ENCODE assay signal across 12 cellular contexts in the genomic region with DNA sequence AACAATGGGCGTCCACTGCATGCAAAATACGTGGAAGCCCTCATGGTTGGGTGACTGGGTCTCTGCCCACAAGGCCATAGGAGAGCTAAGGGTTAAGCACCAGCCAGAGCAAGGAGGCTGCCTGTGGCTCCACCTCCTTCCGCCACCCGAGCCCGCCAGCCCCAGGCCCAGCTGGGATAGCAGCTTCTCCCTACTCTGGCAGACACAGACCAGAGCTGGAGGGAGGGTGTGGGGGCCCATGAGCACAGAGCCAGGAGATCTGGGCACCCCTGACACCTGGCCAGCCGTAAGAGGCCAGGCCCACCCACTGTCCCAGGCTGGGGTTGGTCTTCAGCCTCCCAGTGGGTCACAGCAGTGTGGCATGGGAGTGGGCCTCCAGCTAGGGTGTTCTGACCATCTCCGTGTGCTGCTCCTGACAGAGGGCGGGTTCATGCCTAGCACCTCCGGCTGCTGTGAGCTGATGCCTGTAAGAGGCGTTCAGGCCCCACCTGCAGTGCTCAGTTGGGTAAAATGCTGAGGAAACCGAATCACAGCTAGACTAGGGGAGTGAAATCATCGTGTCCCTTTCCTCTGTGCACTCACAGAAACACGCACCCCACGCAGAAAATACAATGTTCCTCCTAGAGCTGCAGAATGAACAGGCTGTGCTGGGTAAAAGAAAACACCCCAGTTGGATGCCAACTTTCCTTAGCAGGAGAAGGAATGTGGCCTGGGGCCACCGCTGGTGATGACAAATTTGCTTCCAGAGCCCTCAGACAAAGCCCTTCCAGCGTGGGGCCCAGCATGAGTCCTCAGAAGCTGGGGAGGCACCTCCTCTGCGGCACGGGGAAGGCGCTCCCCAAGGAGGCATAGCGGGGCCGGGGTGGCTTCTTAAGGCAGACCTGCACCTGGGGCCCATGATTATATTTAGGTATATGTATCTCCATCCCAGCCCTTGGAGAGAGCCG. TPM values are rescaled to one million over a fixed set of nuclear protein-coding genes. Genes with fewer than 3 reads are reported as not detected.
DNase-seq lines count a peak whose midpoint lies in the region; ATAC-seq and TF ChIP-seq lines count a peak whose summit lies in the region.
"Had no signal": no experiment of that assay in that cellular context is flagged by ENCODE, and none has a peak within 500 bp of the region (broad histone marks: within the 10 kb centered on the region; RNA-seq: fewer than 3 reads in every experiment).

No MANE protein-coding gene starts in this region.

- H3K79me1 ChIP-seq in neuronal stem cell (ENCODE audit: low read depth, low read length), result no peaks in the 10 kb centered on the region

- H3K4me1 ChIP-seq in foreskin keratinocyte, result peaks cover 14% of the 10 kb centered on the region
- peaks cover 8 to 32% of the 10 kb centered on the region in 2 donors for H3K4me1 ChIP-seq in neuronal stem cell (ENCODE audit: control insufficient read depth in 2 of 2, insufficient read depth in 1 of 2, low read depth in 1 of 2, low read length in 2 of 2)

- peaks cover 0 to 2% of the 10 kb centered on the region in 2 donors for H3K9me3 ChIP-seq in neuronal stem cell (replicated peaks in 1 of 2; ENCODE audit: control insufficient read depth in 2 of 2, insufficient read depth in 1 of 2, low read depth in 1 of 2, low read length in 2 of 2)

- no CpG with 5 or more reads among the region's 22 CpGs for WGBS in neuronal stem cell (ENCODE audit: extremely low coverage in 2 of 2, insufficient read length in 2 of 2, insufficient replicate concordance in 1 of 2), 2 donors

- peak overlapping the region; percentile 84 for H3K9ac ChIP-seq in neuronal stem cell (ENCODE audit: low read depth, low read length, poor library complexity)

- TF ChIP-seq CTCF in foreskin keratinocyte (conservative IDR thresholded peaks at IDR 0.05), result no peak

- peak overlapping the region in 1 of 2 donors; percentile 19 for H3K4me3 ChIP-seq in neuronal stem cell (ENCODE audit: low read length in 2 of 2)

- H2BK5ac ChIP-seq in neuronal stem cell (ENCODE audit: low read length), result peak overlapping the region; percentile 35

- peak overlapping the region; percentile 97 for H2BK12ac ChIP-seq in neuronal stem cell (ENCODE audit: low read length)

- H3K27me3 ChIP-seq in foreskin keratinocyte (no peaks in the 10 kb centered on the region), neuronal stem cell (ENCODE audit: control insufficient read depth in 3 of 3, insufficient read depth in 3 of 3, low read depth in 1 of 3, low read length in 3 of 3) (no peaks in the 10 kb centered on the region)

- peak overlapping the region; percentile 99 for H3K18ac ChIP-seq in neuronal stem cell (ENCODE audit: low read length)

- peak overlapping the region; percentile 97 for H3K4ac ChIP-seq in neuronal stem cell (ENCODE audit: low read length)

- peak overlapping the region; percentile 6 for H3K27ac ChIP-seq in foreskin keratinocyte
- peak overlapping the region; percentile 54 for H3K27ac ChIP-seq in neuronal stem cell (replicated peaks; ENCODE audit: low read length)

- peak overlapping the region; percentile 14 for H3K23ac ChIP-seq in neuronal stem cell (ENCODE audit: low read depth, low read length, poor library complexity)

- H4K8ac ChIP-seq in neuronal stem cell (ENCODE audit: low read depth, low read length), result peak overlapping the region; percentile 100

- H3K4me2 ChIP-seq in neuronal stem cell (ENCODE audit: insufficient read depth, low read length, poor library complexity, severe bottlenecking), result peak overlapping the region; percentile 39

- H3K14ac ChIP-seq in neuronal stem cell (ENCODE audit: low read length), result peak overlapping the region; percentile 83

- peak overlapping the region; percentile 87 for H4K91ac ChIP-seq in neuronal stem cell (ENCODE audit: low read depth, low read length, poor library complexity)

- H3K36me3 ChIP-seq in neuronal stem cell (replicated peaks in 1 of 2; ENCODE audit: control insufficient read depth in 2 of 2, insufficient read depth in 2 of 2, low read length in 2 of 2), result no peaks in the 10 kb centered on the region

- peak; percentile 21; the same call in 1 of the 3 replicates for ATAC-seq in SK-N-SH treated with all-trans-retinoic acid at 6 μM for 48 hours
- peak; percentile 40 for ATAC-seq in foreskin keratinocyte
- ATAC-seq in GM19455 (IDR thresholded peaks at IDR 0.05; ENCODE audit: unreplicated experiment), result no peak
- ATAC-seq in GM21515 (IDR thresholded peaks at IDR 0.05; ENCODE audit: unreplicated experiment), result no peak
- no peak for ATAC-seq in GM21576 (IDR thresholded peaks at IDR 0.05; ENCODE audit: unreplicated experiment)
- ATAC-seq: HCT116 had no signal

- H2AFZ ChIP-seq in neuronal stem cell (ENCODE audit: low read length), result peak overlapping the region; percentile 71

- H2BK120ac ChIP-seq in neuronal stem cell (ENCODE audit: low read depth, low read length), result peak overlapping the region; percentile 88

- peak overlapping the region; percentile 73 for H2AK5ac ChIP-seq in neuronal stem cell (ENCODE audit: low read depth, low read length)

- H2BK15ac ChIP-seq in neuronal stem cell (ENCODE audit: low read length), result peak overlapping the region; percentile 93

- DNase-seq in EH (ENCODE audit: low read depth), result peak; percentile 35
- DNase-seq in foreskin keratinocyte, result peak in 1 of 2 donors; percentile 69
- no peak for DNase-seq in neuronal stem cell (ENCODE audit: low spot score)
- no peak for DNase-seq in D341Med (ENCODE audit: low spot score)
- DNase-seq: AML-193, erythroblast, NCI-H2081 had no signal

TF ChIP-seq in SK-N-SH treated with all-trans-retinoic acid at 6 μM for 48 hours, 23 proteins besides CTCF, POLR2A, EP300 and RAD21:
- TF ChIP-seq GLIS3 (CRISPR knock-in tag; IDR thresholded peaks at IDR 0.05) (no peak), PPARA (CRISPR knock-in tag; IDR thresholded peaks at IDR 0.05; ENCODE audit: borderline replicate concordance) (no peak)
- TF ChIP-seq, protein P1, sequence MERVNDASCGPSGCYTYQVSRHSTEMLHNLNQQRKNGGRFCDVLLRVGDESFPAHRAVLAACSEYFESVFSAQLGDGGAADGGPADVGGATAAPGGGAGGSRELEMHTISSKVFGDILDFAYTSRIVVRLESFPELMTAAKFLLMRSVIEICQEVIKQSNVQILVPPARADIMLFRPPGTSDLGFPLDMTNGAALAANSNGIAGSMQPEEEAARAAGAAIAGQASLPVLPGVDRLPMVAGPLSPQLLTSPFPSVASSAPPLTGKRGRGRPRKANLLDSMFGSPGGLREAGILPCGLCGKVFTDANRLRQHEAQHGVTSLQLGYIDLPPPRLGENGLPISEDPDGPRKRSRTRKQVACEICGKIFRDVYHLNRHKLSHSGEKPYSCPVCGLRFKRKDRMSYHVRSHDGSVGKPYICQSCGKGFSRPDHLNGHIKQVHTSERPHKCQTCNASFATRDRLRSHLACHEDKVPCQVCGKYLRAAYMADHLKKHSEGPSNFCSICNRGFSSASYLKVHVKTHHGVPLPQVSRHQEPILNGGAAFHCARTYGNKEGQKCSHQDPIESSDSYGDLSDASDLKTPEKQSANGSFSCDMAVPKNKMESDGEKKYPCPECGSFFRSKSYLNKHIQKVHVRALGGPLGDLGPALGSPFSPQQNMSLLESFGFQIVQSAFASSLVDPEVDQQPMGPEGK (CRISPR knock-in tag; IDR thresholded peaks at IDR 0.05; ENCODE audit: borderline replicate concordance), result no peak

RNA-seq across cellular contexts. Expression of gene ARHGEF4, which starts 16.5 kb away (rescaled TPM):
- 22.5 and 22.9 TPM in 2 replicates for total RNA-seq in foreskin keratinocyte
- polyA plus RNA-seq in foreskin keratinocyte, result 13.8 and 14.1 TPM in 2 replicates
- 38.1 TPM for polyA plus RNA-seq in neuronal stem cell (2013, experiment 1 of 2)
- polyA plus RNA-seq in neuronal stem cell (2013, experiment 2 of 2), result 36.3 TPM

Comparison
In these comparisons a context has a peak if more than half of its experiments do, and no peak if none do; other contexts are left out.
1. ATAC-seq: peak in SK-N-SH treated with all-trans-retinoic acid at 6 μM for 48 hours (single experiment) and foreskin keratinocyte (single experiment); none in GM19455 (single experiment), GM21515 (single experiment) and GM21576 (single experiment).